In genomic region chr7:108094933-108095710, GRCh38 we compare ENCODE assay signal across 9 cellular contexts. TPM values are rescaled to one million over a fixed set of nuclear protein-coding genes. Genes with fewer than 3 reads are reported as not detected.
DNase-seq lines count a peak whose midpoint lies in the region; ATAC-seq and TF ChIP-seq lines count a peak whose summit lies in the region.
"Had no signal": no experiment of that assay in that cellular context is flagged by ENCODE, and none has a peak within 500 bp of the region (broad histone marks: within the 10 kb centered on the region; RNA-seq: fewer than 3 reads in every experiment).

No MANE protein-coding gene starts in this region.

- POLR2A ChIA-PET in naive thymus-derived CD8-positive, alpha-beta T cell (lab: Charles Lee) = no interaction called here

- no peaks in the 10 kb centered on the region for H3K36me3 Mint-ChIP-seq in nephron progenitor cell (ENCODE audit: low read depth)
- no peaks in the 10 kb centered on the region for H3K36me3 Mint-ChIP-seq in naive thymus-derived CD8-positive, alpha-beta T cell

- no peak overlapping the region for H2AFZ ChIP-seq in fibroblast of lung (ENCODE audit: low read length)

- H3K4me1 ChIP-seq in fibroblast of lung (ENCODE audit: control insufficient read depth, extremely low read depth, insufficient read depth, low read length) (peaks cover 34% of the 10 kb centered on the region), psoas muscle (no peaks in the 10 kb centered on the region)

- H3K27ac ChIP-seq in fibroblast of lung (ENCODE audit: insufficient read depth, low read length) (peak overlapping the region; percentile 83), psoas muscle (peak overlapping the region; percentile 52)

- H3K4me2 ChIP-seq in fibroblast of lung (ENCODE audit: extremely low read depth, insufficient read depth, low read length) = peak overlapping the region; percentile 73

- H3K79me2 ChIP-seq in fibroblast of lung (ENCODE audit: control insufficient read depth, insufficient read depth, low read length) = no peaks in the 10 kb centered on the region

- peak overlapping the region; percentile 45 for H3K9ac ChIP-seq in fibroblast of lung (ENCODE audit: insufficient read depth, low read length)

- no peak overlapping the region for H3K4me3 Mint-ChIP-seq in nephron progenitor cell
- H3K4me3 Mint-ChIP-seq in naive thymus-derived CD8-positive, alpha-beta T cell = no peak overlapping the region
- H3K4me3 Mint-ChIP-seq: T-helper 1 cell treated with Interleukin-12 subunit alpha and Interleukin-12 subunit beta and Interleukin-4 antibody, amounts not matched to agents 30 μg/mL and 1 μg/mL, for 36 hours had no signal

- peak overlapping the region; percentile 3 to 46 (median 32) for H3K4me3 ChIP-seq in fibroblast of lung (replicated peaks in 1 of 4; ENCODE audit: control extremely low read depth in 1 of 4, insufficient read depth in 1 of 4, low read depth in 3 of 4, low read length in 4 of 4)
- H3K4me3 ChIP-seq in psoas muscle = peak overlapping the region; percentile 34

- no peaks in the 10 kb centered on the region for H3K9me3 ChIP-seq in fibroblast of lung (ENCODE audit: control insufficient read depth, insufficient read depth, low read depth, low read length)
- no peaks in the 10 kb centered on the region for H3K9me3 ChIP-seq in psoas muscle

- ATAC-seq in GM21447 (IDR thresholded peaks at IDR 0.05; ENCODE audit: unreplicated experiment) (peak; percentile 43), psoas muscle (peak in 3 of 4 donors; percentile 33 to 60 (median 54)), HG03280 (IDR thresholded peaks at IDR 0.05; ENCODE audit: unreplicated experiment) (no peak)
- ATAC-seq in naive thymus-derived CD8-positive, alpha-beta T cell = no peak

- H3K27ac Mint-ChIP-seq in nephron progenitor cell = no peak overlapping the region
- H3K27ac Mint-ChIP-seq in naive thymus-derived CD8-positive, alpha-beta T cell = no peak overlapping the region
- H3K27ac Mint-ChIP-seq: T-helper 1 cell treated with Interleukin-12 subunit alpha and Interleukin-12 subunit beta and Interleukin-4 antibody, amounts not matched to agents 30 μg/mL and 1 μg/mL, for 36 hours had no signal

- H3K27me3 ChIP-seq in fibroblast of lung (ENCODE audit: control insufficient read depth, insufficient read depth, low read length) (no peaks in the 10 kb centered on the region), psoas muscle (ENCODE audit: insufficient read depth in 3 of 3, low read length in 2 of 3) (peaks cover 0 to 3% (median 0%) of the 10 kb centered on the region in 3 donors)

- intact Hi-C loops in psoas muscle (cut with DNase I) = loop anchor here in 1 of 2 donors (5.0 kb wide), 1 partner anchor 93 kb away; the partner anchor contains the start of gene LAMB1

- 39 to 44% (median 41%) methylated on average over 7 of the region's 7 CpGs for WGBS in psoas muscle, 3 donors

- H3K36me3 ChIP-seq in fibroblast of lung (ENCODE audit: control insufficient read depth, insufficient read depth, low read length) = no peaks in the 10 kb centered on the region
- no peaks in the 10 kb centered on the region for H3K36me3 ChIP-seq in psoas muscle (ENCODE audit: insufficient read depth in 1 of 2, low read depth in 1 of 2)

- H4K20me1 ChIP-seq in fibroblast of lung (ENCODE audit: control insufficient read depth, extremely low read depth, insufficient read depth, low read length) = no peaks in the 10 kb centered on the region

- no peaks in the 10 kb centered on the region for H3K9me3 Mint-ChIP-seq in nephron progenitor cell
- no peaks in the 10 kb centered on the region for H3K9me3 Mint-ChIP-seq in naive thymus-derived CD8-positive, alpha-beta T cell
- H3K9me3 Mint-ChIP-seq: T-helper 1 cell treated with Interleukin-12 subunit alpha and Interleukin-12 subunit beta and Interleukin-4 antibody, amounts not matched to agents 30 μg/mL and 1 μg/mL, for 36 hours had no signal

- DNase-seq in NCI-H69 (lab: John Stamatoyannopoulos, UW) = peak; percentile 89
- DNase-seq in fibroblast of lung (ENCODE audit: low read depth in 2 of 2) = peak; percentile 96 to 97
- no peak for DNase-seq in psoas muscle
- DNase-seq in nephron progenitor cell = no peak
- DNase-seq in SHP77 (lab: John Stamatoyannopoulos, UW) = no peak
- DNase-seq in naive thymus-derived CD8-positive, alpha-beta T cell = no peak

- H3K4me1 Mint-ChIP-seq in nephron progenitor cell = peaks cover 5% of the 10 kb centered on the region
- no peaks in the 10 kb centered on the region for H3K4me1 Mint-ChIP-seq in naive thymus-derived CD8-positive, alpha-beta T cell

- TF ChIP-seq CTCF in fibroblast of lung (conservative IDR thresholded peaks at IDR 0.05 in 1 of 2, IDR thresholded peaks at IDR 0.05 in 1 of 2; ENCODE audit: low read depth in 1 of 2, low read length in 2 of 2) (no peak), psoas muscle (IDR thresholded peaks at IDR 0.05) (no peak), nephron progenitor cell (IDR thresholded peaks at IDR 0.05) (no peak)

- peaks cover 3% of the 10 kb centered on the region for H3K27me3 Mint-ChIP-seq in nephron progenitor cell (ENCODE audit: low read depth, poor library complexity)
- peaks cover 0 to 9% (median 5%) of the 10 kb centered on the region in 5 donors for H3K27me3 Mint-ChIP-seq in naive thymus-derived CD8-positive, alpha-beta T cell

RNA-seq across cellular contexts. Expression of gene LAMB4, which starts 35.0 kb away (rescaled TPM):
- total RNA-seq in fibroblast of lung (under 0.01 and 0.17 TPM in 2 replicates), psoas muscle (under 1 TPM in 2 of 4 donors, not detected in 2; 0.27 to 0.51 TPM)
- polyA plus RNA-seq in fibroblast of lung (0.33 and 0.57 TPM in 2 replicates), psoas muscle (under 1 TPM; 0.01 to 0.34 (median 0.27) TPM)
- 0.31 and 0.36 TPM in 2 replicates for polyA plus RNA-seq in fibroblast of lung (2012)
- not detected in 2 replicates for polyA minus RNA-seq in fibroblast of lung (ENCODE audit: low replicate concordance)
- 1 to 10 TPM in 1 of 2 experiments, under 1 TPM in 1; 0.27 to 1.4 TPM for total RNA-seq in naive thymus-derived CD8-positive, alpha-beta T cell
- polyA plus RNA-seq in naive thymus-derived CD8-positive, alpha-beta T cell = not detected

Comparison
In these comparisons a context has a peak if more than half of its experiments do, and no peak if none do; other contexts are left out.
1. ATAC-seq: peak in GM21447 (single experiment) and psoas muscle (3 of 4); none in naive thymus-derived CD8-positive, alpha-beta T cell (0 of 2) and HG03280 (single experiment).
2. DNase-seq: peak in NCI-H69 (single experiment) and fibroblast of lung (2 of 2); none in psoas muscle (0 of 2), nephron progenitor cell (single experiment), SHP77 (0 of 2) and naive thymus-derived CD8-positive, alpha-beta T cell (0 of 10).